Comparison of ENCODE assay signal across 15 cellular contexts in the genomic region with DNA sequence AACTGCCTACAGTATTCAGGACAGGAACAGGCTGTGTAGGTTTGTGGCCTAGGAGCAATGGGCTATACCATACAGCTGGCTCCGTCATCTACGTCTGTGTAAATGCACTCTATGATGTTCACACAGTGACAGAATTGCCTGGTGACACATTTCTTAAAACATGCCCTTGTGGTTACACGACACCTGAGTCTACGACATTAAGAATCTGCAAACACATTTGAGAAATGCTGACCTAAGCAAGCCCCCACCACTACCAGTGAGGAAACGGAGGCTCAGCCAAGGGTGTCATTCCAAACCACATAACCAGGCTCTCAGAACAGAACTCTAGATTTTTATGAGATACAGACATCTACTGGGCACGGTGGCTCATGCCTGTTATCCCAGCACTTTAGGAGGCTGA. TPM values are rescaled to one million over a fixed set of nuclear protein-coding genes. Genes with fewer than 3 reads are reported as not detected.
DNase-seq lines count a peak whose midpoint lies in the region; ATAC-seq and TF ChIP-seq lines count a peak whose summit lies in the region.
"Had no signal": no experiment of that assay in that cellular context is flagged by ENCODE, and none has a peak within 500 bp of the region (broad histone marks: within the 10 kb centered on the region; RNA-seq: fewer than 3 reads in every experiment).

No MANE protein-coding gene starts in this region.

- ATAC-seq in GM21528 (IDR thresholded peaks at IDR 0.05; ENCODE audit: low FRiP score, unreplicated experiment) (no peak), foreskin keratinocyte (no peak)
- ATAC-seq: body of pancreas, left lobe of liver, right cardiac atrium had no signal

- H3K27me3 ChIP-seq in left ventricle myocardium inferior (ENCODE audit: low read depth) (no peaks in the 10 kb centered on the region), foreskin keratinocyte (no peaks in the 10 kb centered on the region)
- H3K27me3 ChIP-seq: body of pancreas, uterus had no signal

- no peak for TF ChIP-seq CTCF in left ventricle myocardium inferior (IDR thresholded peaks at IDR 0.05; ENCODE audit: borderline replicate concordance)
- TF ChIP-seq CTCF in foreskin keratinocyte (conservative IDR thresholded peaks at IDR 0.05): no peak

- H3K36me3 ChIP-seq in KOPT-K1 (ENCODE audit: insufficient read depth, low read length): peaks cover 94% of the 10 kb centered on the region
- H3K36me3 ChIP-seq in left ventricle myocardium inferior: peaks cover 100% of the 10 kb centered on the region
- H3K36me3 ChIP-seq: uterus had no signal

- no peaks in the 10 kb centered on the region for H3K9me3 ChIP-seq in KOPT-K1 (ENCODE audit: insufficient read depth, low read length, poor library complexity, severe bottlenecking)
- H3K9me3 ChIP-seq in left ventricle myocardium inferior (replicated peaks): no peaks in the 10 kb centered on the region
- H3K9me3 ChIP-seq: body of pancreas, uterus had no signal

- peak overlapping the region; percentile 77 for H3K27ac ChIP-seq in KOPT-K1 (ENCODE audit: low read depth, low read length, poor library complexity, severe bottlenecking)
- no peak overlapping the region for H3K27ac ChIP-seq in left ventricle myocardium inferior (replicated peaks)
- no peak overlapping the region for H3K27ac ChIP-seq in foreskin keratinocyte
- H3K27ac ChIP-seq: body of pancreas, uterus had no signal

- DNase-seq in activated CD8-positive, alpha-beta memory T cell treated with anti-CD3 and anti-CD28 coated beads for 4 hours (ENCODE audit: low read depth in 2 of 2): peak; percentile 28 to 47
- DNase-seq in effector CD8-positive, alpha-beta T cell (lab: John Stamatoyannopoulos, UW): peak; percentile 38
- peak; percentile 31 for DNase-seq in stimulated activated CD8-positive, alpha-beta memory T cell treated with anti-CD3 and anti-CD28 coated beads, Interleukin-12 subunit alpha, Interleukin-12 subunit beta, amount 100 ng/mL, for 1 hour (ENCODE audit: low read depth)
- DNase-seq in cortex of kidney (lab: John Stamatoyannopoulos, UW) (no peak), left ventricle myocardium inferior (no peak), foreskin keratinocyte (no peak)
- DNase-seq: H9, NCI-H187, right cardiac atrium, SHP77, uterus had no signal

- H3K4me3 ChIP-seq in left ventricle myocardium inferior: no peak overlapping the region
- H3K4me3 ChIP-seq: body of pancreas, uterus had no signal

- intact Hi-C loops in left ventricle myocardium inferior (cut with micrococcal nuclease): no loop called here

- H3K4me1 ChIP-seq in left ventricle myocardium inferior (peaks cover 30% of the 10 kb centered on the region), foreskin keratinocyte (no peaks in the 10 kb centered on the region)
- H3K4me1 ChIP-seq: body of pancreas had no signal

RNA-seq across cellular contexts. Expression of a gene that starts 23.5 kb away (rescaled TPM):
- 19.4 TPM for total RNA-seq in left ventricle myocardium inferior
- total RNA-seq in foreskin keratinocyte: 30.6 and 31.4 TPM in 2 replicates
- polyA plus RNA-seq in foreskin keratinocyte: 16.2 and 18.9 TPM in 2 replicates

RNA-seq across cellular contexts. Expression of a gene that starts 35.0 kb away (rescaled TPM):
- total RNA-seq in left ventricle myocardium inferior (28.9 TPM), foreskin keratinocyte (23.4 and 27.4 TPM in 2 replicates)
- 15.1 and 18.8 TPM in 2 replicates for polyA plus RNA-seq in foreskin keratinocyte

Comparison
In these comparisons a context has a peak if more than half of its experiments do, and no peak if none do; other contexts are left out.
1. DNase-seq: peak in activated CD8-positive, alpha-beta memory T cell treated with anti-CD3 and anti-CD28 coated beads for 4 hours (2 of 2), effector CD8-positive, alpha-beta T cell (single experiment) and stimulated activated CD8-positive, alpha-beta memory T cell treated with anti-CD3 and anti-CD28 coated beads, Interleukin-12 subunit alpha, Interleukin-12 subunit beta, amount 100 ng/mL, for 1 hour (single experiment); none in cortex of kidney (single experiment), left ventricle myocardium inferior (single experiment) and foreskin keratinocyte (0 of 2).